In the genomic region with DNA sequence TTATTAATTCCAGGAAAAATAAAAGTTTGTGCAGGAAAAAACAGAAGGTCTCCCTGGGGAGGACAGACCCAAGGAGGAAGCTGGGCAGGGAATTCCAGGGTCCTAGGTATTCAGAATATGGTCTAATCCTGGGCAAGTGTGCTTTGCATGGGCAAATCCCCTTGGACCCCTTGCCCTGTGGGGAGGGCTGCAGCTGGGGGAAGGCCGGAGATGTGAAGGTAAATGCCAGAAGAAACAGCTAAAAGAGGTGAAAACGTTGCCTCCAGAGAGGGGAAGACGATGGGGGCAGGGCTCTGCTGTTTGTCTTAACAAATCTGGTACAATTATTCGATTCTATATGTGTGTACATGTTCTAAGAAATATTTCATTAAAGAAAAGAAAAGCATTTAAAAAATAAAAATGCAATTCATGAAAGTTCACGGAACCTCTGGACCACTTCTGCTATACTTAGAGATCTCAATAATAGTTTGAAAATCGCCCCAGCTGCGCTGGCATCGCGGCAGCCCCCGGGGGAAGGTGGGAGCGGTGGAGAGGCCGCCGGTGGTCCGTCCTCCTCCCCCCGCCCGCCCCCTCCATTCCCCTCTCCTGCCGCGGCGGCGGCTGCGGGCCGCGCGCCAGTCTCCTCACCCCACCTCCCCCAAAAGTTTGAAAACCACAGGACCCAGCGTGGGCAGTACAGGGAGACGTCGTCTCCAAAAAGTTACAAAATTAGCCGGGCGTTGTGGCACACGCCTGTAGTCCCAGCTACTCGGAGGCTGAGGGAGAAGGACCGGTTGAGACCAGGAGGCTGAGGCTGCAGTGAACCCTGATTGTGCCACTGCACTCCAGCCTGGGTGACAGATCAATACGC, we compare ENCODE assay signal across 1 cellular context.
TF ChIP-seq lines count a peak whose summit lies in the region.

No MANE protein-coding gene starts in this region.

TF ChIP-seq in A549, 52 proteins besides CTCF, POLR2A, EP300 and RAD21:
- TF ChIP-seq REST (IDR thresholded peaks at IDR 0.05) (no peak), CBX8 (IDR thresholded peaks at IDR 0.05) (no peak), ELK1 (IDR thresholded peaks at IDR 0.05; ENCODE audit: low read depth, low read length) (no peak), NPAS2 (CRISPR knock-in tag; IDR thresholded peaks at IDR 0.05; ENCODE audit: borderline replicate concordance) (no peak), RARB (CRISPR knock-in tag; IDR thresholded peaks at IDR 0.05) (no peak), HOXB5 (CRISPR knock-in tag; IDR thresholded peaks at IDR 0.05) (no peak), RNF2 (IDR thresholded peaks at IDR 0.05; ENCODE audit: borderline replicate concordance, low read depth) (no peak), MAFK (IDR thresholded peaks at IDR 0.05; ENCODE audit: partially characterized antibody) (no peak), BHLHE40 (IDR thresholded peaks at IDR 0.05; ENCODE audit: low read depth, low read length) (no peak), FOSB (CRISPR knock-in tag; IDR thresholded peaks at IDR 0.05) (no peak), ZNF302 (CRISPR knock-in tag; IDR thresholded peaks at IDR 0.05) (no peak), CHD4 (IDR thresholded peaks at IDR 0.05; ENCODE audit: borderline replicate concordance) (no peak), MAZ (IDR thresholded peaks at IDR 0.05; ENCODE audit: borderline replicate concordance, low read depth, low read length) (no peak)
